Comparison of ENCODE assay signal across 17 cellular contexts in genomic region chr1:12182410-12182946, GRCh38. TPM values are rescaled to one million over a fixed set of nuclear protein-coding genes. Genes with fewer than 3 reads are reported as not detected.
A peak's percentile ranks its signal among the peaks of the same experiment; 100 is the strongest.
DNase-seq lines count a peak whose midpoint lies in the region; ATAC-seq, FAIRE-seq and TF ChIP-seq lines count a peak whose summit lies in the region.
"Had no signal": no experiment of that assay in that cellular context is flagged by ENCODE, and none has a peak within 500 bp of the region (broad histone marks: within the 10 kb centered on the region; RNA-seq: fewer than 3 reads in every experiment).

No MANE protein-coding gene starts in this region.

- no peak for DNase-seq in activated CD4-positive, alpha-beta T cell treated with anti-CD3 and anti-CD28 coated beads for 36 hours
- no peak for DNase-seq in activated CD4-positive, alpha-beta T cell treated with anti-CD3 and anti-CD28 coated beads, Interleukin-2, amount 50 U/mL, for 48 hours
- DNase-seq in activated T-helper 1 cell treated with anti-CD3 and anti-CD28 coated beads, Interleukin-12 subunit alpha, Interleukin-12 subunit beta, Interleukin-2, Interleukin-4 antibody, amounts not matched to agents 30 ng/mL and 10 ng/mL and 1 ng/mL, durations not matched to agents 14 hours and 24 hours and 36 hours (ENCODE audit: low spot score): no peak
- peak in 1 of 2 donors; percentile 28 for DNase-seq in left lung
- no peak for DNase-seq in stimulated activated naive B cell treated with anti-CD40 and anti-IgM and Interleukin-4, amounts not matched to agents 10 μg/mL and 1 μg/mL and 100 μg/mL, for 72 hours
- DNase-seq in globus pallidus (ENCODE audit: low spot score): no peak
- DNase-seq in sciatic nerve (ENCODE audit: low spot score): no peak
- no peak for DNase-seq in small intestine
- DNase-seq: DMS79; HCEC 1CT; KG1; NCI-H187 treated with DMSO at 0.1 percent for 48 hours; occipital lobe; stimulated activated CD4-positive, alpha-beta T cell treated with anti-CD3 and anti-CD28 coated beads, Interleukin-2, amount 100 ng/mL, for 24 hours; stimulated activated naive CD4-positive, alpha-beta T cell treated with Interleukin-2 at 50 U/mL for 16 hours had no signal

- H3K27ac Mint-ChIP-seq in activated CD4-positive, alpha-beta T cell treated with anti-CD3 and anti-CD28 coated beads for 36 hours: peak overlapping the region; percentile 5
- H3K27ac Mint-ChIP-seq in activated T-helper 1 cell treated with anti-CD3 and anti-CD28 coated beads, Interleukin-12 subunit alpha, Interleukin-12 subunit beta, Interleukin-2, Interleukin-4 antibody, amounts not matched to agents 30 ng/mL and 10 ng/mL and 1 ng/mL, durations not matched to agents 14 hours and 24 hours and 36 hours: peak overlapping the region; percentile 96
- H3K27ac Mint-ChIP-seq in stimulated activated naive B cell treated with anti-CD40 and anti-IgM and Interleukin-4, amounts not matched to agents 10 μg/mL and 1 μg/mL and 100 μg/mL, for 72 hours: peak overlapping the region; percentile 74

- no peaks in the 10 kb centered on the region for H3K27me3 Mint-ChIP-seq in activated CD4-positive, alpha-beta T cell treated with anti-CD3 and anti-CD28 coated beads for 36 hours
- H3K27me3 Mint-ChIP-seq in activated T-helper 1 cell treated with anti-CD3 and anti-CD28 coated beads, Interleukin-12 subunit alpha, Interleukin-12 subunit beta, Interleukin-2, Interleukin-4 antibody, amounts not matched to agents 30 ng/mL and 10 ng/mL and 1 ng/mL, durations not matched to agents 14 hours and 24 hours and 36 hours (ENCODE audit: insufficient read depth): no peaks in the 10 kb centered on the region
- H3K27me3 Mint-ChIP-seq in stimulated activated naive B cell treated with anti-CD40 and anti-IgM and Interleukin-4, amounts not matched to agents 10 μg/mL and 1 μg/mL and 100 μg/mL, for 72 hours: no peaks in the 10 kb centered on the region

- no peak for TF ChIP-seq CTCF in left lung (IDR thresholded peaks at IDR 0.05)

- CTCF ChIA-PET in activated CD4-positive, alpha-beta T cell treated with anti-CD3 and anti-CD28 coated beads for 36 hours (lab: Charles Lee): interaction anchor here (0.7 to 3.0 kb wide), 6 partner anchors 25 to 305 kb away, joined by 3 to 23 read pairs (median 6); no protein-coding TSS in a partner anchor

- intact Hi-C loops in activated CD4-positive, alpha-beta T cell treated with anti-CD3 and anti-CD28 coated beads for 36 hours (cut with DNase I, micrococcal nuclease): no loop called here
- intact Hi-C loops in activated T-helper 1 cell treated with anti-CD3 and anti-CD28 coated beads, Interleukin-12 subunit alpha, Interleukin-12 subunit beta, Interleukin-2, Interleukin-4 antibody, amounts not matched to agents 30 ng/mL and 10 ng/mL and 1 ng/mL, durations not matched to agents 14 hours and 24 hours and 36 hours (cut with micrococcal nuclease): no loop called here
- intact Hi-C loops in left lung (cut with DNase I): no loop called here
- intact Hi-C loops in sciatic nerve (cut with DNase I): no loop called here

- no peak for FAIRE-seq in small intestine (lab: Jason Lieb, UNC)
- FAIRE-seq: astrocyte had no signal

- whole genome bisulfite sequencing in small intestine, 3 donors: 45 to 63% (median 59%) methylated on average over 4 of the region's 4 CpGs

- peaks cover 65% of the 10 kb centered on the region for H3K4me1 Mint-ChIP-seq in activated CD4-positive, alpha-beta T cell treated with anti-CD3 and anti-CD28 coated beads for 36 hours
- peaks cover 70% of the 10 kb centered on the region for H3K4me1 Mint-ChIP-seq in activated T-helper 1 cell treated with anti-CD3 and anti-CD28 coated beads, Interleukin-12 subunit alpha, Interleukin-12 subunit beta, Interleukin-2, Interleukin-4 antibody, amounts not matched to agents 30 ng/mL and 10 ng/mL and 1 ng/mL, durations not matched to agents 14 hours and 24 hours and 36 hours (ENCODE audit: low read depth)
- peaks cover 57 to 84% of the 10 kb centered on the region in 2 donors for H3K4me1 Mint-ChIP-seq in stimulated activated naive B cell treated with anti-CD40 and anti-IgM and Interleukin-4, amounts not matched to agents 10 μg/mL and 1 μg/mL and 100 μg/mL, for 72 hours

- POLR2A ChIA-PET in activated CD4-positive, alpha-beta T cell treated with anti-CD3 and anti-CD28 coated beads for 36 hours (lab: Charles Lee): interaction anchor here (0.6 to 0.8 kb wide), 3 partner anchors 8 to 33 kb away, joined by 3 read pairs; no protein-coding TSS in a partner anchor

- H3K27me3 ChIP-seq in left lung: no peaks in the 10 kb centered on the region
- H3K27me3 ChIP-seq in small intestine (ENCODE audit: control insufficient read depth in 2 of 2, insufficient read depth in 2 of 2, low read length in 2 of 2): no peaks in the 10 kb centered on the region

- H3K36me3 ChIP-seq in left lung (peaks cover 0 to 18% of the 10 kb centered on the region in 2 donors), small intestine (ENCODE audit: control insufficient read depth in 2 of 2, insufficient read depth in 2 of 2, low read length in 2 of 2) (peaks cover 3 to 5% of the 10 kb centered on the region in 2 donors)

- H3K27ac ChIP-seq in left lung: peak overlapping the region; percentile 13 to 94
- peak overlapping the region in 1 of 2 donors; percentile 30 for H3K27ac ChIP-seq in small intestine (ENCODE audit: low read depth in 1 of 2, low read length in 1 of 2)

- H3K4me3 ChIP-seq in left lung: no peak overlapping the region
- no peak overlapping the region for H3K4me3 ChIP-seq in small intestine (ENCODE audit: low read depth in 1 of 2, low read length in 2 of 2)

- H3K9me3 ChIP-seq in left lung (no peaks in the 10 kb centered on the region), small intestine (ENCODE audit: control insufficient read depth, low read depth) (no peaks in the 10 kb centered on the region)

- peaks cover 68 to 100% of the 10 kb centered on the region in 2 donors for H3K4me1 ChIP-seq in left lung
- H3K4me1 ChIP-seq in small intestine (ENCODE audit: control insufficient read depth in 2 of 2, insufficient read depth in 1 of 2, low read depth in 1 of 2, low read length in 1 of 2): peaks cover 6 to 8% of the 10 kb centered on the region in 2 donors

- H3K4me3 Mint-ChIP-seq in activated CD4-positive, alpha-beta T cell treated with anti-CD3 and anti-CD28 coated beads for 36 hours: no peak overlapping the region
- H3K4me3 Mint-ChIP-seq in activated T-helper 1 cell treated with anti-CD3 and anti-CD28 coated beads, Interleukin-12 subunit alpha, Interleukin-12 subunit beta, Interleukin-2, Interleukin-4 antibody, amounts not matched to agents 30 ng/mL and 10 ng/mL and 1 ng/mL, durations not matched to agents 14 hours and 24 hours and 36 hours: no peak overlapping the region
- H3K4me3 Mint-ChIP-seq in stimulated activated naive B cell treated with anti-CD40 and anti-IgM and Interleukin-4, amounts not matched to agents 10 μg/mL and 1 μg/mL and 100 μg/mL, for 72 hours: no peak overlapping the region

- peaks cover 19% of the 10 kb centered on the region for H3K36me3 Mint-ChIP-seq in activated CD4-positive, alpha-beta T cell treated with anti-CD3 and anti-CD28 coated beads for 36 hours (ENCODE audit: low read depth)
- H3K36me3 Mint-ChIP-seq in activated T-helper 1 cell treated with anti-CD3 and anti-CD28 coated beads, Interleukin-12 subunit alpha, Interleukin-12 subunit beta, Interleukin-2, Interleukin-4 antibody, amounts not matched to agents 30 ng/mL and 10 ng/mL and 1 ng/mL, durations not matched to agents 14 hours and 24 hours and 36 hours (ENCODE audit: low read depth): peaks cover 20% of the 10 kb centered on the region
- H3K36me3 Mint-ChIP-seq in stimulated activated naive B cell treated with anti-CD40 and anti-IgM and Interleukin-4, amounts not matched to agents 10 μg/mL and 1 μg/mL and 100 μg/mL, for 72 hours: peaks cover 36 to 43% of the 10 kb centered on the region in 2 donors

- no peaks in the 10 kb centered on the region for H3K9me3 Mint-ChIP-seq in activated CD4-positive, alpha-beta T cell treated with anti-CD3 and anti-CD28 coated beads for 36 hours (ENCODE audit: low read depth)
- H3K9me3 Mint-ChIP-seq in activated T-helper 1 cell treated with anti-CD3 and anti-CD28 coated beads, Interleukin-12 subunit alpha, Interleukin-12 subunit beta, Interleukin-2, Interleukin-4 antibody, amounts not matched to agents 30 ng/mL and 10 ng/mL and 1 ng/mL, durations not matched to agents 14 hours and 24 hours and 36 hours: no peaks in the 10 kb centered on the region
- H3K9me3 Mint-ChIP-seq in stimulated activated naive B cell treated with anti-CD40 and anti-IgM and Interleukin-4, amounts not matched to agents 10 μg/mL and 1 μg/mL and 100 μg/mL, for 72 hours: no peaks in the 10 kb centered on the region

- no peak for ATAC-seq in activated CD4-positive, alpha-beta T cell treated with anti-CD3 and anti-CD28 coated beads for 36 hours
- no peak for ATAC-seq in left lung
- no peak for ATAC-seq in stimulated activated naive B cell treated with anti-CD40 and anti-IgM and Interleukin-4, amounts not matched to agents 10 μg/mL and 1 μg/mL and 100 μg/mL, for 72 hours (replicated peaks)
- no peak for ATAC-seq in sciatic nerve

RNA-seq across cellular contexts. Expression of gene TNFRSF1B, which starts 15.7 kb away (rescaled TPM):
- total RNA-seq in activated CD4-positive, alpha-beta T cell treated with anti-CD3 and anti-CD28 coated beads for 36 hours: 100 to 1,000 TPM; 107 to 116 TPM
- 211 and 213 TPM in 2 replicates for total RNA-seq in activated T-helper 1 cell treated with anti-CD3 and anti-CD28 coated beads, Interleukin-12 subunit alpha, Interleukin-12 subunit beta, Interleukin-2, Interleukin-4 antibody, amounts not matched to agents 30 ng/mL and 10 ng/mL and 1 ng/mL, durations not matched to agents 14 hours and 24 hours and 36 hours
- 100 to 1,000 TPM in 1 of 2 donors, 10 to 100 TPM in 1; 33.0 to 109 TPM for total RNA-seq in left lung
- total RNA-seq in sciatic nerve: 90.9 TPM
- 10 to 100 TPM; 17.2 to 30.4 (median 20.0) TPM for polyA plus RNA-seq in small intestine
- total RNA-seq: A172 had no signal

RNA-seq across cellular contexts. Expression of gene VPS13D, which starts 47.4 kb away (rescaled TPM):
- 10 to 100 TPM; 20.6 to 22.9 TPM for total RNA-seq in activated CD4-positive, alpha-beta T cell treated with anti-CD3 and anti-CD28 coated beads for 36 hours
- total RNA-seq in activated T-helper 1 cell treated with anti-CD3 and anti-CD28 coated beads, Interleukin-12 subunit alpha, Interleukin-12 subunit beta, Interleukin-2, Interleukin-4 antibody, amounts not matched to agents 30 ng/mL and 10 ng/mL and 1 ng/mL, durations not matched to agents 14 hours and 24 hours and 36 hours: 33.6 and 35.7 TPM in 2 replicates
- total RNA-seq in left lung (10 to 100 TPM; 58.4 to 62.3 TPM), sciatic nerve (123 TPM)
- polyA plus RNA-seq in small intestine: 10 to 100 TPM; 15.9 to 21.5 (median 16.2) TPM

Comparison
In these comparisons a context has a peak if more than half of its experiments do, and no peak if none do; other contexts are left out.
1. H3K27ac Mint-ChIP-seq: peak in every context shown above with its lines; median percentile 96 in activated T-helper 1 cell treated with anti-CD3 and anti-CD28 coated beads, Interleukin-12 subunit alpha, Interleukin-12 subunit beta, Interleukin-2, Interleukin-4 antibody, amounts not matched to agents 30 ng/mL and 10 ng/mL and 1 ng/mL, durations not matched to agents 14 hours and 24 hours and 36 hours; 74 in stimulated activated naive B cell treated with anti-CD40 and anti-IgM and Interleukin-4, amounts not matched to agents 10 μg/mL and 1 μg/mL and 100 μg/mL, for 72 hours; 5 in activated CD4-positive, alpha-beta T cell treated with anti-CD3 and anti-CD28 coated beads for 36 hours.